ENCODE assay signal across 8 cellular contexts in genomic region chr16:75074920-75075687, GRCh38. TPM values are rescaled to one million over a fixed set of nuclear protein-coding genes. Genes with fewer than 3 reads are reported as not detected.
DNase-seq lines count a peak whose midpoint lies in the region; ATAC-seq and TF ChIP-seq lines count a peak whose summit lies in the region.

No MANE protein-coding gene starts in this region.

- H3K4me3 ChIP-seq in GM08714 (ENCODE audit: low read length) (peak overlapping the region; percentile 9; the same call in 1 of the 2 replicates), left lung (no peak overlapping the region)

- H3K9me3 Mint-ChIP-seq in stimulated activated naive B cell treated with anti-CD40 and anti-IgM and Interleukin-4, amounts not matched to agents 10 μg/mL and 1 μg/mL and 100 μg/mL, for 72 hours = no peaks in the 10 kb centered on the region

- intact Hi-C loops in left lung (cut with DNase I) = no loop called here

- no peaks in the 10 kb centered on the region for H3K27me3 ChIP-seq in left lung

- peak overlapping the region in 1 of 2 donors; percentile 24 for H3K27ac ChIP-seq in left lung

- TF ChIP-seq CTCF in left lung (IDR thresholded peaks at IDR 0.05) = no peak

- peaks cover 0 to 2% of the 10 kb centered on the region in 2 donors for H3K36me3 Mint-ChIP-seq in stimulated activated naive B cell treated with anti-CD40 and anti-IgM and Interleukin-4, amounts not matched to agents 10 μg/mL and 1 μg/mL and 100 μg/mL, for 72 hours

- H3K9me3 ChIP-seq in left lung = no peaks in the 10 kb centered on the region

- H3K4me3 Mint-ChIP-seq in stimulated activated naive B cell treated with anti-CD40 and anti-IgM and Interleukin-4, amounts not matched to agents 10 μg/mL and 1 μg/mL and 100 μg/mL, for 72 hours = peak overlapping the region; percentile 0 to 1

- H3K27ac Mint-ChIP-seq in stimulated activated naive B cell treated with anti-CD40 and anti-IgM and Interleukin-4, amounts not matched to agents 10 μg/mL and 1 μg/mL and 100 μg/mL, for 72 hours = no peak overlapping the region

- peaks cover 10 to 32% of the 10 kb centered on the region in 2 donors for H3K4me1 ChIP-seq in left lung

- H3K4me1 Mint-ChIP-seq in stimulated activated naive B cell treated with anti-CD40 and anti-IgM and Interleukin-4, amounts not matched to agents 10 μg/mL and 1 μg/mL and 100 μg/mL, for 72 hours = peaks cover 24 to 33% of the 10 kb centered on the region in 2 donors

- H3K27me3 Mint-ChIP-seq in stimulated activated naive B cell treated with anti-CD40 and anti-IgM and Interleukin-4, amounts not matched to agents 10 μg/mL and 1 μg/mL and 100 μg/mL, for 72 hours = peaks cover 43 to 72% of the 10 kb centered on the region in 2 donors

- no peaks in the 10 kb centered on the region for H3K36me3 ChIP-seq in left lung

- peak; percentile 38 for DNase-seq in NCI-H345 (lab: John Stamatoyannopoulos, UW)
- peak; percentile 55 for DNase-seq in activated CD8-positive, alpha-beta memory T cell treated with anti-CD3 and anti-CD28 coated beads, Interleukin-2, amount 50 U/mL, for 24 hours (ENCODE audit: extremely low read depth)
- peak; percentile 50 to 81 for DNase-seq in left lung
- DNase-seq in stimulated activated naive B cell treated with anti-CD40 and anti-IgM and Interleukin-4, amounts not matched to agents 10 μg/mL and 1 μg/mL and 100 μg/mL, for 72 hours = peak; percentile 51
- no peak for DNase-seq in dedifferentiated amniotic fluid mesenchymal stem cell (ENCODE audit: extremely low spot score)
- DNase-seq in NCI-H2171 treated with DMSO at 0.1 percent for 48 hours (lab: John Stamatoyannopoulos, UW) = no peak

- ATAC-seq in GM21825 (IDR thresholded peaks at IDR 0.05; ENCODE audit: unreplicated experiment) (peak; percentile 92), left lung (peak; percentile 65)
- peak; percentile 95 to 97 for ATAC-seq in stimulated activated naive B cell treated with anti-CD40 and anti-IgM and Interleukin-4, amounts not matched to agents 10 μg/mL and 1 μg/mL and 100 μg/mL, for 72 hours (replicated peaks)

RNA-seq across cellular contexts. Expression of gene LDHD, which starts 41.5 kb away (rescaled TPM):
- 1 to 10 TPM; 7.3 to 9.9 TPM for total RNA-seq in left lung

Comparison
In these comparisons a context has a peak if more than half of its experiments do, and no peak if none do; other contexts are left out.
1. DNase-seq: peak in NCI-H345 (single experiment), activated CD8-positive, alpha-beta memory T cell treated with anti-CD3 and anti-CD28 coated beads, Interleukin-2, amount 50 U/mL, for 24 hours (single experiment), left lung (2 of 2) and stimulated activated naive B cell treated with anti-CD40 and anti-IgM and Interleukin-4, amounts not matched to agents 10 μg/mL and 1 μg/mL and 100 μg/mL, for 72 hours (single experiment); none in dedifferentiated amniotic fluid mesenchymal stem cell (single experiment) and NCI-H2171 treated with DMSO at 0.1 percent for 48 hours (single experiment).
2. Peak in every context shown above with its lines, with median percentiles within 50 percentile points of each other: ATAC-seq.